8 cellular contexts compared by ENCODE assay signal in the genomic region with DNA sequence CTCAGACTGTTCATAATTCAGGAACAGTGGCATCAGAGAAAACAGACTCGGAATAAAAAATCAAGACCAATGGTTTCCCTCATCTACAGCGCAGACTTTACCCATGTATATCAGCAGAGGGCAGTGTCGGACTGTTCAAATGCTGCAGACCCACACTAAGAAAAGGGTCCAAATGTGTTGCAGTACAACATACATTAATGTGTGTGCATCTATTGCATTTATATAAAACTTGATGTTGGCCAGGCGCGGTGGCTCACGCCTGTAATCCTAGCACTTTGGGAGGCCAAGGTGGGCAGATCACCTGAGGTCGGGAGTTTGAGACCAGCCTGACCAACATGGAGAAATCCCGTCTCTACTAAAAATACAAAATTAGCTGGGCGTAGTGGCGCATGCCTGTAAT. TPM values are rescaled to one million over a fixed set of nuclear protein-coding genes. Genes with fewer than 3 reads are reported as not detected.
DNase-seq lines count a peak whose midpoint lies in the region; ATAC-seq, FAIRE-seq and TF ChIP-seq lines count a peak whose summit lies in the region.
"Not testable (repeated sequence)": the region's sequence is repeated elsewhere in the genome, so short reads cannot be mapped to it uniquely, and the experiment has no call there.

No MANE protein-coding gene starts in this region.

- TF ChIP-seq CTCF in WTC11 (IDR thresholded peaks at IDR 0.05) (peak; percentile 64), GM12878 (IDR thresholded peaks at IDR 0.05 in 2 of 3, conservative IDR thresholded peaks at IDR 0.05 in 1 of 3; ENCODE audit: control insufficient read depth in 2 of 3, extremely low read depth in 1 of 3, insufficient read depth in 1 of 3, low read depth in 3 of 3, low read length in 3 of 3) (peak; percentile 70 to 78 (median 73)), neural cell (IDR thresholded peaks at IDR 0.05; ENCODE audit: poor library complexity, severe bottlenecking) (peak; percentile 93)

- peak; percentile 11 for DNase-seq in DMS153 treated with DMSO at 0.1 percent for 48 hours (lab: John Stamatoyannopoulos, UW; ENCODE audit: unreplicated experiment)
- peak; percentile 31 for DNase-seq in NCI-H526 treated with DMSO at 0.1 percent for 48 hours (lab: John Stamatoyannopoulos, UW)
- peak; percentile 36 for DNase-seq in WTC11 (ENCODE audit: low spot score)
- DNase-seq in GM12878 (ENCODE audit: low read depth, low spot score), result peak; percentile 20
- peak in 40 of 42 donors; percentile 17 to 83 (median 60) for DNase-seq in head of caudate nucleus
- DNase-seq in substantia nigra (lab: John Stamatoyannopoulos, UW), result peak in 29 of 49 donors; percentile 6 to 56 (median 26)

- not testable (repeated sequence) for H3K27ac ChIP-seq in GM12878 (ENCODE audit: control insufficient read depth, insufficient read depth); neural cell (ENCODE audit: low read length); substantia nigra (ENCODE audit: low read depth, low read length, poor library complexity, severe bottlenecking)

- peaks cover 7 to 37% of the 10 kb centered on the region in 2 experiments for H3K36me3 ChIP-seq in GM12878 (ENCODE audit: control insufficient read depth in 2 of 2, insufficient read depth in 2 of 2, low read length in 1 of 2)
- H3K36me3 ChIP-seq in neural cell (ENCODE audit: insufficient read depth, low read length), result not testable (repeated sequence)

- H3K27ac Mint-ChIP-seq in WTC11, result not testable (repeated sequence)

- H4K20me1 ChIP-seq in GM12878 (ENCODE audit: control insufficient read depth, insufficient read depth); neural cell (ENCODE audit: insufficient read depth): not testable (repeated sequence)

- RAD21 ChIA-PET in GM12878 (lab: Charles Lee; ENCODE audit: unreplicated experiment), result interaction anchor here (0.6 to 5.1 kb wide), 13 partner anchors 16 to 1473 kb away, joined by 3 to 44 read pairs (median 3); no protein-coding TSS in a partner anchor

- peaks cover 16% of the 10 kb centered on the region; the same call in 1 of the 2 replicates for H3K36me3 Mint-ChIP-seq in WTC11

- CTCF ChIA-PET in WTC11 (lab: Charles Lee) (interaction anchor here (0.7 to 2.9 kb wide), 11 partner anchors 14 to 635 kb away, joined by 3 to 27 read pairs (median 4); no protein-coding TSS in a partner anchor), GM12878 (lab: Yijun Ruan, JAX) (interaction anchor here (0.6 to 7.0 kb wide), 42 partner anchors 16 to 1476 kb away, joined by 3 to 74 read pairs (median 4); no protein-coding TSS in a partner anchor)

- not testable (repeated sequence) for H3K4me3 Mint-ChIP-seq in WTC11

- H3K27me3 Mint-ChIP-seq in WTC11 (ENCODE audit: low read depth), result not testable (repeated sequence)

- not testable (repeated sequence) for TF ChIP-seq EP300 in Ishikawa (IDR thresholded peaks at IDR 0.05; ENCODE audit: borderline replicate concordance); GM12878 (IDR thresholded peaks at IDR 0.05; ENCODE audit: borderline replicate concordance in 1 of 2, control insufficient read depth in 1 of 2, low read depth in 2 of 2, low read length in 2 of 2); neural cell (conservative IDR thresholded peaks at IDR 0.05; ENCODE audit: poor library complexity, severe bottlenecking)

- peak; percentile 83 for ATAC-seq in WTC11
- ATAC-seq in GM12878, result peak; percentile 87

- not testable (repeated sequence) for H3K27me3 ChIP-seq in GM12878 (replicated peaks in 1 of 2; ENCODE audit: control insufficient read depth in 2 of 2, insufficient read depth in 2 of 2, low read length in 1 of 2); neural cell (ENCODE audit: insufficient read depth, low read depth, low read length)

- BruUV-seq in GM12878 (replicated peaks; lab: Mats Ljungman, UMichigan), result not testable (repeated sequence)

- 81% methylated on average over 10 of the region's 10 CpGs for WGBS in GM12878 (ENCODE audit: insufficient coverage, insufficient replicate concordance, low lambda C conversion rate, missing lambda C conversion rate)

- H2AFZ ChIP-seq in GM12878 (ENCODE audit: control insufficient read depth, low read depth, low read length); neural cell (ENCODE audit: low read depth, low read length): not testable (repeated sequence)

- not testable (repeated sequence) for H3K4me1 ChIP-seq in GM12878 (ENCODE audit: control insufficient read depth, insufficient read depth, low read length)

- TF ChIP-seq POLR2A in GM12878 (IDR thresholded peaks at IDR 0.05; ENCODE audit: low read depth, low read length), result not testable (repeated sequence)

- FAIRE-seq in GM12878 (lab: Jason Lieb, UNC), result peak; percentile 84

- not testable (repeated sequence) for H3K79me2 ChIP-seq in GM12878 (ENCODE audit: control insufficient read depth, insufficient read depth, low read length); neural cell (replicated peaks; ENCODE audit: insufficient read depth, low read length)

- not testable (repeated sequence) for H3K4me1 Mint-ChIP-seq in WTC11

- intact Hi-C loops in GM12878 (cut with micrococcal nuclease; ENCODE audit: unreplicated experiment), result loop anchor here (1.0 to 5.0 kb wide), 4 partner anchors 83 to 558 kb away; no protein-coding TSS in a partner anchor
- intact Hi-C loops in head of caudate nucleus (cut with DNase I), result loop anchor here (10.0 kb wide), 1 partner anchor 85 kb away; no protein-coding TSS in a partner anchor

- TF ChIP-seq RAD21 in Ishikawa (IDR thresholded peaks at IDR 0.05; ENCODE audit: low read depth), result peak; percentile 66
- TF ChIP-seq RAD21 in GM12878 (IDR thresholded peaks at IDR 0.05; ENCODE audit: insufficient read depth, low read depth, low read length), result peak; percentile 86
- peak; percentile 94 for TF ChIP-seq RAD21 in neural cell (conservative IDR thresholded peaks at IDR 0.05)

- SMC1A ChIA-PET in GM12878 (lab: Charles Lee; ENCODE audit: uncharacterized antibody, unreplicated experiment), result interaction anchor here (0.7 to 4.1 kb wide), 19 partner anchors 22 to 1474 kb away, joined by 3 to 20 read pairs (median 6); no protein-coding TSS in a partner anchor

- H3F3A ChIP-seq in neural cell (ENCODE audit: insufficient read depth, low read length, poor library complexity, severe bottlenecking), result not testable (repeated sequence)

- H3K9me3 Mint-ChIP-seq in WTC11, result not testable (repeated sequence)

- not testable (repeated sequence) for H3K9me3 ChIP-seq in GM12878 (replicated peaks; ENCODE audit: control insufficient read depth, insufficient read depth, low read length); neural cell (ENCODE audit: low read length)

- POLR2A ChIA-PET in WTC11 (lab: Charles Lee), result not testable (repeated sequence)
- POLR2A ChIA-PET in GM12878 (lab: Charles Lee), result interaction anchor here (0.7 kb wide), 1 partner anchor 11 kb away, joined by 3 read pairs; no protein-coding TSS in a partner anchor

- H3K4me3 ChIP-seq in GM12878; neural cell (ENCODE audit: low read length): not testable (repeated sequence)

- H3K9me2 ChIP-seq in neural cell (ENCODE audit: insufficient read depth, low read length), result not testable (repeated sequence)

- H3K9ac ChIP-seq in GM12878 (ENCODE audit: control insufficient read depth, insufficient read depth, low read length); neural cell (ENCODE audit: low read length): not testable (repeated sequence)

- in situ Hi-C loops in GM12878 (cut with MboI), result loop anchor here (5.0 to 25.0 kb wide), 3 partner anchors 153 to 1478 kb away; no protein-coding TSS in a partner anchor

- not testable (repeated sequence) for H3K4me2 ChIP-seq in GM12878 (ENCODE audit: control insufficient read depth, insufficient read depth); neural cell (ENCODE audit: low read length)

TF ChIP-seq in GM12878, 131 proteins besides CTCF, POLR2A, EP300 and RAD21:
- TF ChIP-seq SMC3 (IDR thresholded peaks at IDR 0.05; ENCODE audit: borderline replicate concordance, low read length), result peak; percentile 74; the same call in 1 of the 2 replicates
- 0 out of 2 replicates have a peak, but pooled peaks have one; percentile 16 for TF ChIP-seq YY1 (IDR thresholded peaks at IDR 0.05; ENCODE audit: low read depth, low read length)
- TF ChIP-seq HDGF (IDR thresholded peaks at IDR 0.05), result 0 out of 2 replicates have a peak, but pooled peaks have one; percentile 40

TF ChIP-seq in neural cell, 6 proteins besides CTCF, POLR2A, EP300 and RAD21:
- TF ChIP-seq SMC3 (conservative IDR thresholded peaks at IDR 0.05; ENCODE audit: poor library complexity), result peak; percentile 93

RNA-seq across cellular contexts. Expression of gene ANXA2, which starts 38.0 kb away (rescaled TPM):
- total RNA-seq in WTC11 (2021), result 116 to 152 TPM (median 119 TPM) in 3 replicates
- total RNA-seq in GM12878 (2013; cell fraction: nucleolus; rRNA removed), result 89.8 and 93.3 TPM in 2 replicates
- total RNA-seq in GM12878 (2014; rRNA removed), result 212 and 231 TPM in 2 replicates
- 221 and 227 TPM in 2 replicates for total RNA-seq in GM12878 (2014; rRNA removed; fragmentation: Illumina TruSeq; extraction: Trizol)
- 169 and 170 TPM in 2 replicates for total RNA-seq in GM12878 (2021)
- 71.2 TPM for polyA plus RNA-seq in GM12878 (2011; ENCODE audit: low read depth)
- polyA plus RNA-seq in GM12878 (2011; rRNA removed), result 133 and 135 TPM in 2 replicates
- 138 and 142 TPM in 2 replicates for polyA plus RNA-seq in GM12878 (2011; cell fraction: cytosol; rRNA removed)
- 90.4 and 108 TPM in 2 replicates for polyA plus RNA-seq in GM12878 (2011; cell fraction: nucleus; rRNA removed)
- polyA plus RNA-seq in GM12878 (2012), result 72.1 and 77.2 TPM in 2 replicates
- 324 and 357 TPM in 2 replicates for polyA plus RNA-seq in GM12878 (2014; fragmentation: Illumina TruSeq; extraction: Trizol)
- 100 to 1,000 TPM; 507 to 540 TPM for polyA plus RNA-seq in GM12878 (2014; fragmentation: Nextera tagmentation; extraction: Ambion mirVana)
- 226 and 248 TPM in 2 replicates for polyA plus RNA-seq in GM12878 (2014; rRNA removed)
- polyA plus RNA-seq in GM12878 (2016; fragmentation: Nextera tagmentation; extraction: Ambion mirVana), result 100 to 1,000 TPM; 314 to 343 TPM
- 111 and 127 TPM in 2 replicates for polyA minus RNA-seq in GM12878 (2011; rRNA and poly(A)+ RNA removed)
- 33.4 and 39.4 TPM in 2 replicates for polyA minus RNA-seq in GM12878 (2011; cell fraction: cytosol; rRNA and poly(A)+ RNA removed)
- polyA minus RNA-seq in GM12878 (2011; cell fraction: nucleus; rRNA and poly(A)+ RNA removed), result 30.0 and 49.5 TPM in 2 replicates
- polyA plus RNA-seq in neural cell, result 6.2 and 8.8 TPM in 2 replicates
- polyA minus RNA-seq in neural cell, result 2.7 and 3.9 TPM in 2 replicates
